24 cellular contexts compared by ENCODE assay signal in the genomic region with DNA sequence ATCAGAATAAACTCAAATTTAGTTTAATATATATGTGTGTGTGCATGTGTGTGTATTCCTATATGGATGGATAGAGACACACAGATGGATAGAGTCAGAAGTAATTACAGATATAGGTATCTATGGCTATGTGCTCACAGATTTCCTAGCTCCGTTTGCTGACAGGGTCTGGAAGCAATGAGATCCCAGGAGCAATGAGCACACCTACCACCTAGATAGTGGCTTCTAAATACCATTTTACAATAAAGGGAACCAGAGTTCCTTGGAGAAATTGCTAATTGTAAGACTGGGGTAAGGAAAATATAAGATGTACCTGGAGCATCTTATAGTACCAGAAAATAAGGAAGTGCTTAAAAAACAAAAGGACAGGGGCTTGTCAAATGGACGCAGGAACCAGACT.
"Had no signal": no experiment of that assay in that cellular context is flagged by ENCODE, and none has a peak within 500 bp of the region (broad histone marks: within the 10 kb centered on the region; RNA-seq: fewer than 3 reads in every experiment).

No MANE protein-coding gene starts in this region.

- H3K9ac ChIP-seq: neural progenitor cell, parathyroid adenoma had no signal

- H3K4me3 ChIP-seq: left ventricle myocardium inferior, lung, neural progenitor cell, psoas muscle, right lobe of liver, smooth muscle cell, tibial nerve, uterus had no signal

- H3K9me3 ChIP-seq: neutrophil, psoas muscle, right lobe of liver, uterus had no signal

- ATAC-seq: natural killer cell; psoas muscle; right lobe of liver; stimulated activated memory B cell treated with anti-CD40 and anti-IgM and Interleukin-4, amounts not matched to agents 10 μg/mL and 1 μg/mL and 100 μg/mL, for 72 hours; stimulated activated naive CD8-positive, alpha-beta T cell treated with anti-CD3 and anti-CD28 coated beads, Interleukin-15, amount 100 ng/mL, for 72 hours had no signal

- H3K36me3 ChIP-seq: left ventricle myocardium inferior, neural progenitor cell, neutrophil, right lobe of liver, tibial nerve, uterus had no signal

- H2AFZ ChIP-seq: neural progenitor cell, parathyroid adenoma had no signal

- H3K4me1 ChIP-seq: neural progenitor cell, parathyroid adenoma, psoas muscle, right lobe of liver, uterus had no signal

- H3K27ac ChIP-seq: left ventricle myocardium inferior, neural progenitor cell, neutrophil, parathyroid adenoma, psoas muscle, right lobe of liver, tibial nerve, uterus had no signal

- DNase-seq: islet precursor cell; left ventricle myocardium inferior; mesendoderm; naive B cell; natural killer cell; nephron progenitor cell; occipital lobe; psoas muscle; right lobe of liver; stimulated activated CD4-positive, alpha-beta T cell treated with anti-CD3 and anti-CD28 coated beads, Interleukin-1b, Interleukin-23, amount 100 ng/mL, for 48 hours; stimulated activated CD4-positive, alpha-beta T cell treated with anti-CD3 and anti-CD28 coated beads, Interleukin-2, amount 100 ng/mL, for 48 hours; stimulated activated CD4-positive, alpha-beta T cell treated with anti-CD3 and anti-CD28 coated beads, Interleukin-4, amount 100 ng/mL, for 4 hours; stimulated activated CD8-positive, alpha-beta memory T cell treated with anti-CD3 and anti-CD28 coated beads, Interleukin-4, amount 100 ng/mL, for 48 hours; stimulated activated naive CD4-positive, alpha-beta T cell treated with Interleukin-2 at 50 U/mL for 16 hours; stimulated activated naive CD8-positive, alpha-beta T cell treated with anti-CD3 and anti-CD28 coated beads, Interleukin-15, amount 100 ng/mL, for 72 hours; substantia nigra; uterus had no signal

- H3K27me3 ChIP-seq: neural progenitor cell, neutrophil, right lobe of liver, tibial nerve, uterus had no signal

- H3K79me2 ChIP-seq: parathyroid adenoma had no signal

- H3K4me2 ChIP-seq: neural progenitor cell, smooth muscle cell had no signal
